ENCODE assay signal across 8 cellular contexts in genomic region chr17:20010099-20010863, GRCh38. TPM values are rescaled to one million over a fixed set of nuclear protein-coding genes. Genes with fewer than 3 reads are reported as not detected.
A peak's percentile ranks its signal among the peaks of the same experiment; 100 is the strongest.
DNase-seq lines count a peak whose midpoint lies in the region; TF ChIP-seq lines count a peak whose summit lies in the region.

No MANE protein-coding gene starts in this region.

- CTCF ChIA-PET in Caco-2 (lab: Charles Lee) = interaction anchor here (0.5 to 2.7 kb wide), 9 partner anchors 9 to 911 kb away, joined by 3 to 60 read pairs (median 3); no protein-coding TSS in a partner anchor

- H3K4me1 ChIP-seq in Caco-2 (no peaks in the 10 kb centered on the region; the same call in 1 of the 2 replicates), OCI-LY3 (ENCODE audit: low read length) (peaks cover 6% of the 10 kb centered on the region; the same call in 1 of the 2 replicates)

- intact Hi-C loops in Caco-2 (cut with micrococcal nuclease; ENCODE audit: unreplicated experiment) = no loop called here

- peak in 1 of 2 experiments; percentile 49 for DNase-seq in Caco-2
- DNase-seq in HT1080 (ENCODE audit: low read depth) = peak; percentile 71
- peak; percentile 66 to 80 for DNase-seq in cardiac fibroblast (ENCODE audit: low read depth in 2 of 2)
- DNase-seq in iPS-NIHi7 (ENCODE audit: extremely low spot score) = peak; percentile 27
- no peak for DNase-seq in skeletal muscle cell (ENCODE audit: low read depth)
- DNase-seq in HuH-7.5 (ENCODE audit: low spot score) = no peak
- DNase-seq in stimulated activated naive CD4-positive, alpha-beta T cell treated with Interleukin-2 at 50 U/mL for 16 hours (lab: John Stamatoyannopoulos, UW) = no peak

- H3K36me3 Mint-ChIP-seq in Caco-2 (ENCODE audit: insufficient read depth, unreplicated experiment) = no peaks in the 10 kb centered on the region

- H3K79me2 ChIP-seq in OCI-LY3 (ENCODE audit: low read length) = no peaks in the 10 kb centered on the region

- no TSS peak for BruUV-seq in Caco-2 (replicated peaks; lab: Mats Ljungman, UMichigan)

- H4K20me1 ChIP-seq in OCI-LY3 (ENCODE audit: insufficient read depth, low read length) = no peaks in the 10 kb centered on the region

- peak overlapping the region; percentile 96 for H3K4me3 Mint-ChIP-seq in Caco-2 (ENCODE audit: unreplicated experiment)

- H3K27me3 Mint-ChIP-seq in Caco-2 (ENCODE audit: insufficient read depth, unreplicated experiment) = peaks cover 38% of the 10 kb centered on the region

- H3K27me3 ChIP-seq in Caco-2 (replicated peaks; ENCODE audit: control insufficient read depth, insufficient read depth, low read length) (peaks cover 2% of the 10 kb centered on the region), OCI-LY3 (ENCODE audit: low read depth, low read length) (no peaks in the 10 kb centered on the region)

- peak overlapping the region; percentile 65 for H3K9ac ChIP-seq in OCI-LY3 (ENCODE audit: low read length)

- POLR2A ChIA-PET in Caco-2 (lab: Charles Lee) = interaction anchor here (0.7 to 0.8 kb wide), 3 partner anchors 17 to 416 kb away, joined by 3 to 11 read pairs (median 7); no protein-coding TSS in a partner anchor

- H3K27ac ChIP-seq in OCI-LY3 (ENCODE audit: low read length) = no peak overlapping the region

- peaks cover 17% of the 10 kb centered on the region for H3K4me1 Mint-ChIP-seq in Caco-2 (ENCODE audit: low read depth, unreplicated experiment)

- no peaks in the 10 kb centered on the region for H3K9me3 Mint-ChIP-seq in Caco-2 (ENCODE audit: unreplicated experiment)

- H3K4me2 ChIP-seq in OCI-LY3 (ENCODE audit: low read length) = peak overlapping the region; percentile 72

- no peaks in the 10 kb centered on the region for H3K36me3 ChIP-seq in Caco-2 (ENCODE audit: control insufficient read depth, insufficient read depth, low read length)
- H3K36me3 ChIP-seq in OCI-LY3 (replicated peaks; ENCODE audit: low read depth, low read length) = no peaks in the 10 kb centered on the region

- H3K4me3 ChIP-seq in Caco-2 (ENCODE audit: low read depth, low read length) (peak overlapping the region; percentile 72), OCI-LY3 (ENCODE audit: low read length) (peak overlapping the region; percentile 83), cardiac fibroblast (replicated peaks in 1 of 2; ENCODE audit: low read depth in 2 of 2, low read length in 2 of 2) (peak overlapping the region; percentile 18 to 43), skeletal muscle cell (ENCODE audit: low read depth, low read length) (peak overlapping the region; percentile 69)

- no peak overlapping the region for H3K27ac Mint-ChIP-seq in Caco-2 (ENCODE audit: unreplicated experiment)

- H3K9me3 ChIP-seq in Caco-2 = no peaks in the 10 kb centered on the region
- no peaks in the 10 kb centered on the region for H3K9me3 ChIP-seq in OCI-LY3 (ENCODE audit: insufficient read depth, low read length)

- TF ChIP-seq CTCF in Caco-2 (IDR thresholded peaks at IDR 0.05; ENCODE audit: insufficient read depth in 1 of 2, low read depth in 1 of 2, low read length in 1 of 2, severe bottlenecking in 1 of 2, unreplicated experiment in 1 of 2) (peak; percentile 37 to 63), OCI-LY3 (IDR thresholded peaks at IDR 0.05; ENCODE audit: low read depth, low read length) (no peak), cardiac fibroblast (IDR thresholded peaks at IDR 0.05; ENCODE audit: low read depth, low read length) (peak; percentile 59)

- H2AFZ ChIP-seq in OCI-LY3 (ENCODE audit: low read depth, low read length) = no peak overlapping the region

RNA-seq across cellular contexts. Expression of gene SPECC1, which starts 1.1 kb away (rescaled TPM):
- 111 and 123 TPM in 2 replicates for total RNA-seq in Caco-2 (2022)
- total RNA-seq in HT1080 (2014; rRNA removed; shearing (Covaris generic)) = 31.4 and 45.4 TPM in 2 replicates
- polyA plus RNA-seq in HT1080 (2015; cell fraction: cytosol; rRNA removed) = 14.6 and 20.4 TPM in 2 replicates
- polyA plus RNA-seq in HT1080 (2015; cell fraction: nucleus; rRNA removed) = 13.2 and 19.2 TPM in 2 replicates

RNA-seq across cellular contexts. Expression of gene AKAP10, which starts 32.7 kb away (rescaled TPM):
- 39.9 and 41.2 TPM in 2 replicates for total RNA-seq in Caco-2 (2022)
- 15.4 and 15.9 TPM in 2 replicates for total RNA-seq in HT1080 (2014; rRNA removed; shearing (Covaris generic))
- polyA plus RNA-seq in HT1080 (2015; cell fraction: cytosol; rRNA removed) = 21.6 and 22.6 TPM in 2 replicates
- polyA plus RNA-seq in HT1080 (2015; cell fraction: nucleus; rRNA removed) = 28.7 and 29.5 TPM in 2 replicates

Comparison
In these comparisons a context has a peak if more than half of its experiments do, and no peak if none do; other contexts are left out.
1. DNase-seq: peak in HT1080 (single experiment), cardiac fibroblast (2 of 2) and iPS-NIHi7 (single experiment); none in skeletal muscle cell (single experiment), HuH-7.5 (single experiment) and stimulated activated naive CD4-positive, alpha-beta T cell treated with Interleukin-2 at 50 U/mL for 16 hours (single experiment).
2. H3K4me3 ChIP-seq: peak in every context shown above with its lines; median percentile 83 in OCI-LY3; 72 in Caco-2; 69 in skeletal muscle cell; 30 in cardiac fibroblast.